16 cellular contexts compared by ENCODE assay signal in genomic region chr21:22062472-22063139, GRCh38.
"Had no signal": no experiment of that assay in that cellular context is flagged by ENCODE, and none has a peak within 500 bp of the region (broad histone marks: within the 10 kb centered on the region; RNA-seq: fewer than 3 reads in every experiment).

No MANE protein-coding gene starts in this region.

- H3K9me3 ChIP-seq: breast epithelium, gastrocnemius medialis, upper lobe of right lung had no signal

- H3K27ac ChIP-seq: breast epithelium, epithelial cell of prostate, gastrocnemius medialis, heart left ventricle, spleen, upper lobe of right lung had no signal

- H3K36me3 ChIP-seq: breast epithelium, gastrocnemius medialis, heart left ventricle, spleen, upper lobe of right lung had no signal

- H3K4me3 ChIP-seq: breast epithelium, gastrocnemius medialis, heart left ventricle, spleen, upper lobe of right lung had no signal

- ATAC-seq: effector memory CD8-positive, alpha-beta T cell; gastrocnemius medialis; heart left ventricle; natural killer cell treated with Interleukin-12 subunit alpha and Interleukin-12 subunit beta and Interleukin-15 and Interleukin-18, amount 100 ng/mL, for 72 hours; sciatic nerve; stimulated activated naive CD8-positive, alpha-beta T cell treated with anti-CD3 and anti-CD28 coated beads, Interleukin-15, amount 100 ng/mL, for 72 hours; upper lobe of right lung had no signal

- H3K4me1 ChIP-seq: breast epithelium, gastrocnemius medialis, heart left ventricle, spleen, upper lobe of right lung had no signal

- H3K27me3 ChIP-seq: breast epithelium, gastrocnemius medialis, heart left ventricle, spleen, upper lobe of right lung had no signal

- DNase-seq: activated CD4-positive, alpha-beta T cell treated with anti-CD3 and anti-CD28 coated beads, Interleukin-2, amount 10 ng/mL, durations not matched to agents 7 days and 5 days; activated CD8-positive, alpha-beta memory T cell treated with anti-CD3 and anti-CD28 coated beads, Interleukin-2, amount 50 U/mL, for 48 hours; activated naive CD8-positive, alpha-beta T cell treated with anti-CD3 and anti-CD28 coated beads for 36 hours; cerebellar nuclear complex; dermis blood vessel endothelial cell; effector memory CD8-positive, alpha-beta T cell; gastrocnemius medialis; heart left ventricle; nucleus accumbens; spleen; stimulated activated naive CD8-positive, alpha-beta T cell treated with anti-CD3 and anti-CD28 coated beads, Interleukin-15, amount 100 ng/mL, for 72 hours; upper lobe of right lung had no signal
